10 cellular contexts compared by ENCODE assay signal in genomic region chr1:9852410-9853301, GRCh38. TPM values are rescaled to one million over a fixed set of nuclear protein-coding genes. Genes with fewer than 3 reads are reported as not detected.
A peak's percentile ranks its signal among the peaks of the same experiment; 100 is the strongest.
DNase-seq lines count a peak whose midpoint lies in the region; ATAC-seq, FAIRE-seq and TF ChIP-seq lines count a peak whose summit lies in the region.
"Had no signal": no experiment of that assay in that cellular context is flagged by ENCODE, and none has a peak within 500 bp of the region (broad histone marks: within the 10 kb centered on the region; RNA-seq: fewer than 3 reads in every experiment).

No MANE protein-coding gene starts in this region.

- no peak overlapping the region for H3K23ac ChIP-seq in H1 (ENCODE audit: insufficient read length)

- no peak overlapping the region for H4K91ac ChIP-seq in H1 (replicated peaks; ENCODE audit: insufficient read length, low read length)

- no peaks in the 10 kb centered on the region for H3K23me2 ChIP-seq in H1 (ENCODE audit: low read depth, low read length)

- H4K5ac ChIP-seq in H1 (ENCODE audit: insufficient read length, low read depth, low read length), result no peak overlapping the region

- no peak overlapping the region for H4K8ac ChIP-seq in H1 (ENCODE audit: extremely low read depth, insufficient read depth, low read length)

- no peak overlapping the region for H3K9ac ChIP-seq in H1 (replicated peaks in 1 of 4; ENCODE audit: extremely low read depth in 1 of 4, low read depth in 3 of 4, low read length in 3 of 4)

- no peak overlapping the region for H2AFZ ChIP-seq in H1 (ENCODE audit: low read length)

- no peaks in the 10 kb centered on the region for H3K27me3 ChIP-seq in H1 (replicated peaks in 1 of 4; ENCODE audit: control insufficient read depth in 3 of 4, extremely low read depth in 1 of 4, insufficient read depth in 3 of 4, low read length in 3 of 4)

- ATAC-seq in GM21367 (IDR thresholded peaks at IDR 0.05; ENCODE audit: unreplicated experiment), result no peak
- no peak for ATAC-seq in activated CD4-positive, alpha-beta T cell treated with anti-CD3 and anti-CD28 coated beads for 36 hours

- intact Hi-C loops in activated CD4-positive, alpha-beta T cell treated with anti-CD3 and anti-CD28 coated beads for 36 hours (cut with DNase I, micrococcal nuclease), result no loop called here

- no peak overlapping the region for H2BK15ac ChIP-seq in H1 (ENCODE audit: low read length)

- H2BK120ac ChIP-seq in H1 (replicated peaks; ENCODE audit: low read depth, low read length), result no peak overlapping the region

- no peaks in the 10 kb centered on the region for H3K79me1 ChIP-seq in H1 (ENCODE audit: low read depth, low read length)

- no peak overlapping the region for H3K56ac ChIP-seq in H1 (replicated peaks; ENCODE audit: insufficient read length, low read depth, low read length)

- H3K9me3 ChIP-seq in H1 (ENCODE audit: insufficient read depth in 2 of 2, low read depth in 1 of 2, low read length in 1 of 2), result no peaks in the 10 kb centered on the region

- CTCF ChIA-PET in H1 (lab: Charles Lee; ENCODE audit: partially characterized antibody), result interaction anchor here (0.6 to 8.0 kb wide), 10 partner anchors 9 to 223 kb away, joined by 3 to 63 read pairs (median 4); partner anchors contain the start of genes LZIC and NMNAT1
- CTCF ChIA-PET in activated CD4-positive, alpha-beta T cell treated with anti-CD3 and anti-CD28 coated beads for 36 hours (lab: Charles Lee), result interaction anchor here (1.0 kb wide), 2 partner anchors 10 to 68 kb away, joined by 3 read pairs; no protein-coding TSS in a partner anchor

- H2BK20ac ChIP-seq in H1 (ENCODE audit: low read length), result no peak overlapping the region

- no peak overlapping the region for H3K27ac Mint-ChIP-seq in activated CD4-positive, alpha-beta T cell treated with anti-CD3 and anti-CD28 coated beads for 36 hours

- H3K36me3 ChIP-seq in H1 (ENCODE audit: control insufficient read depth in 2 of 4, insufficient read depth in 4 of 4, low read length in 3 of 4), result no peaks in the 10 kb centered on the region; a peak in 1 of 8 replicates

- no peak overlapping the region for H3K18ac ChIP-seq in H1 (ENCODE audit: extremely low read depth, low read length)

- H2BK5ac ChIP-seq in H1 (ENCODE audit: low read depth, low read length), result no peak overlapping the region

- no peak overlapping the region for H3K4me2 ChIP-seq in H1 (ENCODE audit: insufficient read depth in 1 of 2, low read depth in 2 of 2, low read length in 2 of 2)

- TF ChIP-seq EP300 in H1 (IDR thresholded peaks at IDR 0.05; ENCODE audit: borderline replicate concordance in 1 of 2, low read depth in 2 of 2, low read length in 2 of 2), result no peak

- no peak overlapping the region for H3K4me3 Mint-ChIP-seq in activated CD4-positive, alpha-beta T cell treated with anti-CD3 and anti-CD28 coated beads for 36 hours

- WGBS in H1 (ENCODE audit: extremely low coverage in 1 of 2, insufficient coverage in 1 of 2, insufficient read length in 1 of 2, insufficient replicate concordance in 2 of 2, low coverage in 1 of 2, low lambda C conversion rate in 2 of 2, missing lambda C conversion rate in 1 of 2), 2 experiments, result 90% methylated on average over 12 of the region's 12 CpGs; no CpG with 5 or more reads in 1 of the 2 experiments

- no peaks in the 10 kb centered on the region for H3K79me2 ChIP-seq in H1 (ENCODE audit: control insufficient read depth in 1 of 2, insufficient read depth in 2 of 2, low read length in 2 of 2)

- peaks cover 0 to 3% of the 10 kb centered on the region in 2 experiments for H4K20me1 ChIP-seq in H1 (replicated peaks in 1 of 2; ENCODE audit: control insufficient read depth in 1 of 2, insufficient read depth in 2 of 2, low read length in 2 of 2)

- peaks cover 3 to 11% (median 8%) of the 10 kb centered on the region in 4 experiments for H3K4me1 ChIP-seq in H1 (replicated peaks in 1 of 4; ENCODE audit: control insufficient read depth in 3 of 4, insufficient read depth in 4 of 4, low read length in 3 of 4)

- DNase-seq in ELF-1 (ENCODE audit: low read depth, low spot score) (peak; percentile 46), NCI-H524 (lab: John Stamatoyannopoulos, UW) (peak; percentile 90 to 93), H1 (ENCODE audit: low read depth in 1 of 2, low spot score in 2 of 2) (no peak), occipital lobe (lab: John Stamatoyannopoulos, UW) (peak; percentile 77), HTR-8/SVneo (ENCODE audit: insufficient read length, low spot score) (no peak), NCI-H1105 treated with DMSO at 0.1 percent for 48 hours (lab: John Stamatoyannopoulos, UW) (no peak)
- DNase-seq in activated CD4-positive, alpha-beta T cell treated with anti-CD3 and anti-CD28 coated beads for 36 hours, result no peak
- DNase-seq: activated CD8-positive, alpha-beta memory T cell treated with anti-CD3 and anti-CD28 coated beads, Interleukin-2, amount 50 U/mL, for 4 hours had no signal

- no peak overlapping the region for H3K4ac ChIP-seq in H1 (replicated peaks; ENCODE audit: insufficient read length, low read depth, low read length)

- H3K14ac ChIP-seq in H1 (ENCODE audit: insufficient read length), result no peak overlapping the region

- H2BK12ac ChIP-seq in H1 (ENCODE audit: low read depth, low read length), result peak overlapping the region; percentile 52; the same call in 1 of the 2 replicates

- no peaks in the 10 kb centered on the region for H3K27me3 Mint-ChIP-seq in activated CD4-positive, alpha-beta T cell treated with anti-CD3 and anti-CD28 coated beads for 36 hours

- TF ChIP-seq CTCF in H1 (IDR thresholded peaks at IDR 0.05; ENCODE audit: control extremely low read depth in 1 of 3, insufficient read depth in 1 of 3, low read depth in 1 of 3, low read length in 3 of 3), result no peak

- H3K27ac ChIP-seq in H1 (ENCODE audit: low read depth, low read length), result no peak overlapping the region

- POLR2A ChIA-PET in H1 (lab: Charles Lee; ENCODE audit: partially characterized antibody), result no interaction called here
- POLR2A ChIA-PET in activated CD4-positive, alpha-beta T cell treated with anti-CD3 and anti-CD28 coated beads for 36 hours (lab: Charles Lee), result interaction anchor here (0.6 kb wide), 1 partner anchor 132 kb away, joined by 3 read pairs; no protein-coding TSS in a partner anchor

- H2AK5ac ChIP-seq in H1 (ENCODE audit: low read depth, low read length), result 0 out of 2 replicates have a peak overlapping the region, but pooled peaks have one; percentile 60

- peaks cover 10% of the 10 kb centered on the region for H3K36me3 Mint-ChIP-seq in activated CD4-positive, alpha-beta T cell treated with anti-CD3 and anti-CD28 coated beads for 36 hours (ENCODE audit: low read depth)

- no peak for TF ChIP-seq POLR2A in H1 (IDR thresholded peaks at IDR 0.05; ENCODE audit: control extremely low read depth in 1 of 2, low read depth in 2 of 2, low read length in 2 of 2)

- peaks cover 5% of the 10 kb centered on the region for H3K4me1 Mint-ChIP-seq in activated CD4-positive, alpha-beta T cell treated with anti-CD3 and anti-CD28 coated beads for 36 hours

- H3K9me3 Mint-ChIP-seq in activated CD4-positive, alpha-beta T cell treated with anti-CD3 and anti-CD28 coated beads for 36 hours (ENCODE audit: low read depth), result peaks cover 7% of the 10 kb centered on the region

- no peak overlapping the region for H3K4me3 ChIP-seq in H1 (ENCODE audit: extremely low read depth in 1 of 4, insufficient read depth in 2 of 4, low read depth in 3 of 4, low read length in 4 of 4)

- FAIRE-seq in H1 (lab: Jason Lieb, UNC) (no peak), HTR-8/SVneo (lab: Jason Lieb, UNC) (no peak)
- FAIRE-seq: GM18507 had no signal

- TF ChIP-seq RAD21 in H1 (IDR thresholded peaks at IDR 0.05 in 1 of 2, conservative IDR thresholded peaks at IDR 0.05 in 1 of 2; ENCODE audit: low read depth in 2 of 2, low read length in 2 of 2), result no peak

TF ChIP-seq in H1, 55 proteins besides CTCF, POLR2A, EP300 and RAD21:
- no peak for TF ChIP-seq FOSL1 (IDR thresholded peaks at IDR 0.05; ENCODE audit: insufficient read depth, low read depth, low read length)

RNA-seq across cellular contexts. Expression of gene CLSTN1, which starts 28.9 kb away (rescaled TPM):
- 97.4 and 99.0 TPM in 2 replicates for total RNA-seq in H1 (2021; fragmentation: NEBNext Ultra II Directional; extraction: Animal tissue kit (Norgen Biotek cat#: 25700))
- polyA plus RNA-seq in H1 (2011; rRNA removed), result 34.2 and 55.4 TPM in 2 replicates
- polyA plus RNA-seq in H1 (2011; cell fraction: cytosol; rRNA removed), result 38.7 TPM
- polyA plus RNA-seq in H1 (2011; cell fraction: nucleus; rRNA removed), result 87.5 TPM
- polyA plus RNA-seq in H1 (2012, experiment 1 of 2), result 78.7 to 109 TPM (median 97.3 TPM) in 4 replicates
- polyA plus RNA-seq in H1 (2012, experiment 2 of 2), result 84.4 TPM
- polyA plus RNA-seq in H1 (2013, experiment 1 of 2), result 126 TPM
- polyA plus RNA-seq in H1 (2013, experiment 2 of 2), result 110 TPM
- 42.8 and 45.5 TPM in 2 replicates for polyA minus RNA-seq in H1 (2011; rRNA and poly(A)+ RNA removed)
- polyA minus RNA-seq in H1 (2011; cell fraction: cytosol; rRNA and poly(A)+ RNA removed), result 54.3 TPM
- polyA minus RNA-seq in H1 (2011; cell fraction: nucleus; rRNA and poly(A)+ RNA removed), result 31.1 TPM
- total RNA-seq in occipital lobe, result 129 TPM
- total RNA-seq in activated CD4-positive, alpha-beta T cell treated with anti-CD3 and anti-CD28 coated beads for 36 hours, result 10 to 100 TPM; 34.9 to 36.7 TPM

RNA-seq across cellular contexts. Expression of gene CTNNBIP1, which starts 57.4 kb away (rescaled TPM):
- 46.6 and 49.5 TPM in 2 replicates for total RNA-seq in H1 (2021; fragmentation: NEBNext Ultra II Directional; extraction: Animal tissue kit (Norgen Biotek cat#: 25700))
- polyA plus RNA-seq in H1 (2011; rRNA removed), result 40.9 and 48.8 TPM in 2 replicates
- 50.8 TPM for polyA plus RNA-seq in H1 (2011; cell fraction: cytosol; rRNA removed)
- 37.8 TPM for polyA plus RNA-seq in H1 (2011; cell fraction: nucleus; rRNA removed)
- polyA plus RNA-seq in H1 (2012, experiment 1 of 2), result 29.8 to 63.7 TPM (median 56.8 TPM) in 4 replicates
- polyA plus RNA-seq in H1 (2012, experiment 2 of 2), result 31.9 TPM
- polyA plus RNA-seq in H1 (2013, experiment 1 of 2), result 27.0 TPM
- 29.6 TPM for polyA plus RNA-seq in H1 (2013, experiment 2 of 2)
- polyA minus RNA-seq in H1 (2011; rRNA and poly(A)+ RNA removed), result 21.0 and 32.7 TPM in 2 replicates
- 36.7 TPM for polyA minus RNA-seq in H1 (2011; cell fraction: cytosol; rRNA and poly(A)+ RNA removed)
- 18.3 TPM for polyA minus RNA-seq in H1 (2011; cell fraction: nucleus; rRNA and poly(A)+ RNA removed)
- 40.1 TPM for total RNA-seq in occipital lobe
- total RNA-seq in activated CD4-positive, alpha-beta T cell treated with anti-CD3 and anti-CD28 coated beads for 36 hours, result 10 to 100 TPM in 1 of 2 experiments, 1 to 10 TPM in 1; 7.5 to 11.0 TPM

Comparison
In these comparisons a context has a peak if more than half of its experiments do, and no peak if none do; other contexts are left out.
1. DNase-seq: peak in ELF-1 (single experiment), NCI-H524 (2 of 2) and occipital lobe (single experiment); none in H1 (0 of 2), HTR-8/SVneo (single experiment), NCI-H1105 treated with DMSO at 0.1 percent for 48 hours (single experiment) and activated CD4-positive, alpha-beta T cell treated with anti-CD3 and anti-CD28 coated beads for 36 hours (single experiment).